In the genomic region with DNA sequence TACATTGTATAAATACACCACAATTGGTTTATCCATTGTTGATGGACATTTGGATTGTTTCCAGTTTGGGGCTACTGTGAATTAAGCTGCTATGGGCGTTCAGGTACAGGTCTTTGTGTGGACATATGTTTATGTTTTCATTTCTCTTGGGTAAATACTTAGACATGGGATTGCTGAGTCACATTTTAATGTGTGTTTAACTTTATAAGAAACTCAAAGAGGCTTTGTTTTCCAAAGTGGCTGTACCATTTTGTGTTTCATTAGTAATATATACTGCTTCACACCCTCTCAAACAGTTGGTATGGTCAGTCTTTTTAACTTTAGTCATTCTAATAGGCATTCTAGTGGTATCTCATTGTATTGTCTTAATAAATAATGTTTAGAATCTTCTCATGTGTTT, we compare ENCODE assay signal across 19 cellular contexts.
DNase-seq lines count a peak whose midpoint lies in the region; ATAC-seq and TF ChIP-seq lines count a peak whose summit lies in the region.
"Had no signal": no experiment of that assay in that cellular context is flagged by ENCODE, and none has a peak within 500 bp of the region (broad histone marks: within the 10 kb centered on the region; RNA-seq: fewer than 3 reads in every experiment).

No MANE protein-coding gene starts in this region.

- no peaks in the 10 kb centered on the region for H3K4me1 Mint-ChIP-seq in activated T-cell treated with anti-CD3 and anti-CD28 coated beads, Interleukin-2, amount 50 U/mL, for 24 hours (ENCODE audit: low read depth)
- H3K4me1 Mint-ChIP-seq: CD8-positive, alpha-beta memory T cell; naive B cell; stimulated activated naive B cell treated with anti-CD40 and anti-IgM and Interleukin-4, amounts not matched to agents 10 μg/mL and 1 μg/mL and 100 μg/mL, for 72 hours had no signal

- H3K27me3 Mint-ChIP-seq in activated T-cell treated with anti-CD3 and anti-CD28 coated beads, Interleukin-2, amount 50 U/mL, for 24 hours, result peaks cover 17% of the 10 kb centered on the region

- DNase-seq in DMS153 (lab: John Stamatoyannopoulos, UW), result peak; percentile 73
- DNase-seq in M059J (ENCODE audit: low read depth), result peak; percentile 69
- peak; percentile 50 for DNase-seq in SK-MEL-5 (ENCODE audit: low read depth, low spot score)
- DNase-seq in left colon, result no peak
- no peak for DNase-seq in posterior cingulate gyrus
- no peak for DNase-seq in GM13976 (ENCODE audit: low spot score)
- DNase-seq in activated T-cell treated with anti-CD3 and anti-CD28 coated beads, Interleukin-2, amount 50 U/mL, for 24 hours, result no peak
- DNase-seq in ureter (ENCODE audit: low spot score), result no peak
- DNase-seq: activated CD8-positive, alpha-beta T cell treated with anti-CD3 and anti-CD28 coated beads for 36 hours; activated naive CD4-positive, alpha-beta T cell treated with anti-CD3 and anti-CD28 coated beads for 36 hours; activated T-cell treated with anti-CD3 and anti-CD28 coated beads, Interleukin-2, amount 50 U/mL, for 1 hour; CD8-positive, alpha-beta memory T cell; kidney; naive B cell; NCI-H510A treated with DMSO at 0.1 percent for 48 hours; stimulated activated naive B cell treated with anti-CD40 and anti-IgM and Interleukin-4, amounts not matched to agents 10 μg/mL and 1 μg/mL and 100 μg/mL, for 72 hours; T1000; thyroid gland had no signal

- ATAC-seq in left colon, result peak; percentile 16
- ATAC-seq: activated CD8-positive, alpha-beta T cell treated with anti-CD3 and anti-CD28 coated beads for 36 hours; SK-N-SH treated with all-trans-retinoic acid at 6 μM for 48 hours; stimulated activated naive B cell treated with anti-CD40 and anti-IgM and Interleukin-4, amounts not matched to agents 10 μg/mL and 1 μg/mL and 100 μg/mL, for 72 hours had no signal

- no peaks in the 10 kb centered on the region for H3K9me3 Mint-ChIP-seq in activated T-cell treated with anti-CD3 and anti-CD28 coated beads, Interleukin-2, amount 50 U/mL, for 24 hours
- H3K9me3 Mint-ChIP-seq: activated CD8-positive, alpha-beta T cell treated with anti-CD3 and anti-CD28 coated beads for 36 hours; activated naive CD4-positive, alpha-beta T cell treated with anti-CD3 and anti-CD28 coated beads for 36 hours; CD8-positive, alpha-beta memory T cell; stimulated activated naive B cell treated with anti-CD40 and anti-IgM and Interleukin-4, amounts not matched to agents 10 μg/mL and 1 μg/mL and 100 μg/mL, for 72 hours had no signal

- H3K4me3 Mint-ChIP-seq in activated T-cell treated with anti-CD3 and anti-CD28 coated beads, Interleukin-2, amount 50 U/mL, for 24 hours, result no peak overlapping the region
- H3K4me3 Mint-ChIP-seq: activated CD8-positive, alpha-beta T cell treated with anti-CD3 and anti-CD28 coated beads for 36 hours; activated naive CD4-positive, alpha-beta T cell treated with anti-CD3 and anti-CD28 coated beads for 36 hours; CD8-positive, alpha-beta memory T cell; stimulated activated naive B cell treated with anti-CD40 and anti-IgM and Interleukin-4, amounts not matched to agents 10 μg/mL and 1 μg/mL and 100 μg/mL, for 72 hours had no signal

- H3K27ac Mint-ChIP-seq in activated T-cell treated with anti-CD3 and anti-CD28 coated beads, Interleukin-2, amount 50 U/mL, for 24 hours, result no peak overlapping the region
- H3K27ac Mint-ChIP-seq: activated CD8-positive, alpha-beta T cell treated with anti-CD3 and anti-CD28 coated beads for 36 hours; activated naive CD4-positive, alpha-beta T cell treated with anti-CD3 and anti-CD28 coated beads for 36 hours; naive B cell; stimulated activated naive B cell treated with anti-CD40 and anti-IgM and Interleukin-4, amounts not matched to agents 10 μg/mL and 1 μg/mL and 100 μg/mL, for 72 hours had no signal

- no peaks in the 10 kb centered on the region for H3K36me3 Mint-ChIP-seq in activated T-cell treated with anti-CD3 and anti-CD28 coated beads, Interleukin-2, amount 50 U/mL, for 24 hours (ENCODE audit: low read depth)
- H3K36me3 Mint-ChIP-seq: CD8-positive, alpha-beta memory T cell; naive B cell; stimulated activated naive B cell treated with anti-CD40 and anti-IgM and Interleukin-4, amounts not matched to agents 10 μg/mL and 1 μg/mL and 100 μg/mL, for 72 hours had no signal

- intact Hi-C loops in left colon (cut with DNase I, micrococcal nuclease) (no loop called here), posterior cingulate gyrus (cut with DNase I) (no loop called here)

- in situ Hi-C loops in SK-MEL-5 (cut with HindIII; ENCODE audit: low pct_unique_long_range_greater_than_20kb, low sequenced_read_pairs), result no loop called here
- in situ Hi-C loops in GM13976 (cut with MboI; ENCODE audit: low sequenced_read_pairs, unreplicated experiment), result no loop called here

- TF ChIP-seq CTCF in GM13976 (IDR thresholded peaks at IDR 0.05; ENCODE audit: borderline replicate concordance, control extremely low read depth, extremely low read depth, insufficient read depth, missing control alignments), result no peak

Comparison
In these comparisons a context has a peak if more than half of its experiments do, and no peak if none do; other contexts are left out.
1. DNase-seq: peak in DMS153 (single experiment), M059J (single experiment) and SK-MEL-5 (single experiment); none in left colon (0 of 2), posterior cingulate gyrus (0 of 10), GM13976 (single experiment), activated T-cell treated with anti-CD3 and anti-CD28 coated beads, Interleukin-2, amount 50 U/mL, for 24 hours (single experiment) and ureter (single experiment).